In genomic region chr5:129115680-129116079, GRCh38 we compare ENCODE assay signal across 24 cellular contexts.
"Had no signal": no experiment of that assay in that cellular context is flagged by ENCODE, and none has a peak within 500 bp of the region (broad histone marks: within the 10 kb centered on the region; RNA-seq: fewer than 3 reads in every experiment).

No MANE protein-coding gene starts in this region.

- H3K27ac ChIP-seq: colonic mucosa, epithelial cell of prostate, esophagus squamous epithelium, gastrocnemius medialis, heart right ventricle, left ventricle myocardium inferior, lower lobe of right lung had no signal

- DNase-seq: colonic mucosa; cortex of kidney; effector CD8-positive, alpha-beta T cell; effector memory CD8-positive, alpha-beta T cell; endodermal cell; erythroblast; esophagus squamous epithelium; foreskin fibroblast; foreskin melanocyte; gastrocnemius medialis; glutamatergic neuron; head of caudate nucleus; heart right ventricle; hippocampal formation; left cardiac atrium; left ventricle myocardium inferior; lower lobe of right lung; mesenchymal stem cell; mucosa of descending colon; naive B cell had no signal

- H3K4me3 ChIP-seq: colonic mucosa, esophagus squamous epithelium, gastrocnemius medialis, heart right ventricle, left ventricle myocardium inferior, lower lobe of right lung, mucosa of descending colon had no signal

- H3K4me3 Mint-ChIP-seq: dendritic cell treated with granulocyte-macrophage colony-stimulating factor and Interleukin-4, amounts not matched to agents 40 ng/mL and 50 ng/mL, for 4 days; effector memory CD8-positive, alpha-beta T cell; endodermal cell; mesothelial cell of epicardium; naive B cell had no signal

- H3K36me3 Mint-ChIP-seq: mesothelial cell of epicardium, naive B cell had no signal

- H3K27me3 Mint-ChIP-seq: dendritic cell treated with granulocyte-macrophage colony-stimulating factor and Interleukin-4, amounts not matched to agents 40 ng/mL and 50 ng/mL, for 4 days; effector memory CD8-positive, alpha-beta T cell; naive B cell had no signal

- ATAC-seq: effector memory CD8-positive, alpha-beta T cell; esophagus mucosa; gastrocnemius medialis; heart right ventricle; left cardiac atrium; lower lobe of right lung; mucosa of descending colon had no signal

- H3K4me1 ChIP-seq: colonic mucosa, esophagus squamous epithelium, lower lobe of right lung had no signal

- H3K36me3 ChIP-seq: colonic mucosa had no signal

- H3K27ac Mint-ChIP-seq: dendritic cell treated with granulocyte-macrophage colony-stimulating factor and Interleukin-4, amounts not matched to agents 40 ng/mL and 50 ng/mL, for 4 days; endodermal cell; mesothelial cell of epicardium; naive B cell had no signal

- H3K9me3 ChIP-seq: colonic mucosa, esophagus squamous epithelium, gastrocnemius medialis, heart right ventricle, left ventricle myocardium inferior, lower lobe of right lung, mucosa of descending colon had no signal

- H3K9me3 Mint-ChIP-seq: dendritic cell treated with granulocyte-macrophage colony-stimulating factor and Interleukin-4, amounts not matched to agents 40 ng/mL and 50 ng/mL, for 4 days; effector memory CD8-positive, alpha-beta T cell; endodermal cell; mesothelial cell of epicardium; naive B cell had no signal

- H3K27me3 ChIP-seq: colonic mucosa, esophagus squamous epithelium, gastrocnemius medialis, heart right ventricle had no signal
